In the genomic region with DNA sequence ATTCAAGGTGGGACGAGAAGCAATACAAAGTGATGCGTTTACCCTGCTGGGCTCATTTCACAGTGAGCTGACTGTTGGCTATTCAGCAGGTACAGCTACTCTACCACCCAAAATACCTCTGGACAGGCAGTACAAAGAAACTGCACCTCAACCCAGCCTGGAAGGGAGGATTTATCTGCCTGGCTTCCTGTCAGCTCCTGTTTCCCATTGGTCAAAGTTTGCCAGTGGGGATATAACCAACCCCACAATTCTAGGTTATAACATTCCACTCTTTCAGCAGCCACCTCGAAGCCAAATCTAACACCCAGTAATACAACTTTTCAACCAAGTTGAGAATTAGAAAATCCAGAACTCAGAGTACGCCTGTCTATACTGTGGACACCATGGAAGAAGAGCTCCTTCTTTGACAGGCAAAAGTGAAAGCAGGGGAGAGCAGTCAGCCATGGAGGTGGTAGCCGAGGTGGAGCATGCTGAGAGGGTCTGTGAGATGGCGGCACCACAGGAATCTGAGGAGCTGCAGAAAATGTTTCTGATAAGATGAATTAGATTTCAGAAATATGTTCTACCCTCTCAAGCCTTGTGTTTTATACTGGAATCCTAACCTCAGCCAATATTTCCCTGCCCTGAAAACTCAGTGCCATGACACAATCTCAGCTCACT, we compare ENCODE assay signal across 1 cellular context.
TF ChIP-seq lines count a peak whose summit lies in the region.

No MANE protein-coding gene starts in this region.

TF ChIP-seq in GM12878, 131 proteins besides CTCF, POLR2A, EP300 and RAD21 (continues in another document):
- TF ChIP-seq NR2F1 (conservative IDR thresholded peaks at IDR 0.05) (no peak), MTA2 (IDR thresholded peaks at IDR 0.05; ENCODE audit: low read depth) (no peak), CBX3 (IDR thresholded peaks at IDR 0.05; ENCODE audit: borderline replicate concordance, low read depth) (no peak), ZNF622 (IDR thresholded peaks at IDR 0.05) (no peak), NFYA (IDR thresholded peaks at IDR 0.05; ENCODE audit: borderline replicate concordance, low read depth, low read length) (no peak), TCF7 (IDR thresholded peaks at IDR 0.05; ENCODE audit: borderline replicate concordance) (no peak), MYB (IDR thresholded peaks at IDR 0.05; ENCODE audit: borderline replicate concordance, low read depth, low read length) (no peak), IKZF1 (conservative IDR thresholded peaks at IDR 0.05) (no peak), ZNF217 (IDR thresholded peaks at IDR 0.05) (no peak), TBL1XR1 (IDR thresholded peaks at IDR 0.05; ENCODE audit: low read depth, low read length) (no peak), POU2F2 (IDR thresholded peaks at IDR 0.05; ENCODE audit: borderline replicate concordance, low read depth, low read length) (no peak), TAF1 (IDR thresholded peaks at IDR 0.05; ENCODE audit: borderline replicate concordance, low read depth, low read length) (peak; percentile 7; the same call in 1 of the 2 replicates), STAT1 (conservative IDR thresholded peaks at IDR 0.05) (no peak), STAT3 (IDR thresholded peaks at IDR 0.05; ENCODE audit: low read depth, low read length) (no peak), NBN (IDR thresholded peaks at IDR 0.05) (no peak), RBBP5 (conservative IDR thresholded peaks at IDR 0.05) (no peak), ZNF384 (IDR thresholded peaks at IDR 0.05; ENCODE audit: borderline replicate concordance, low read depth, low read length) (no peak), BRCA1 (IDR thresholded peaks at IDR 0.05; ENCODE audit: low read depth, low read length) (no peak), BMI1 (IDR thresholded peaks at IDR 0.05; ENCODE audit: borderline replicate concordance) (no peak), SREBF2 (IDR thresholded peaks at IDR 0.05; ENCODE audit: low read length) (no peak), HDAC2 (IDR thresholded peaks at IDR 0.05) (no peak), NFIC (IDR thresholded peaks at IDR 0.05; ENCODE audit: low read depth, low read length) (no peak), CREB1 (IDR thresholded peaks at IDR 0.05; ENCODE audit: low read depth) (no peak), SPI1 (IDR thresholded peaks at IDR 0.05; ENCODE audit: borderline replicate concordance, insufficient read depth, low read depth, low read length) (no peak), KAT2A (conservative IDR thresholded peaks at IDR 0.05; ENCODE audit: control insufficient read depth, low read depth, low read length) (no peak), RB1 (IDR thresholded peaks at IDR 0.05; ENCODE audit: borderline replicate concordance) (no peak), ZZZ3 (IDR thresholded peaks at IDR 0.05; ENCODE audit: control insufficient read depth, insufficient read length, low read depth) (no peak), GATAD2B (conservative IDR thresholded peaks at IDR 0.05; ENCODE audit: low read depth) (no peak), WRNIP1 (IDR thresholded peaks at IDR 0.05; ENCODE audit: borderline replicate concordance, low read depth, low read length) (no peak), ZNF24 (IDR thresholded peaks at IDR 0.05) (no peak), ZNF274 (IDR thresholded peaks at IDR 0.05; ENCODE audit: insufficient read depth, insufficient read length) (no peak)
- TF ChIP-seq, protein P1, sequence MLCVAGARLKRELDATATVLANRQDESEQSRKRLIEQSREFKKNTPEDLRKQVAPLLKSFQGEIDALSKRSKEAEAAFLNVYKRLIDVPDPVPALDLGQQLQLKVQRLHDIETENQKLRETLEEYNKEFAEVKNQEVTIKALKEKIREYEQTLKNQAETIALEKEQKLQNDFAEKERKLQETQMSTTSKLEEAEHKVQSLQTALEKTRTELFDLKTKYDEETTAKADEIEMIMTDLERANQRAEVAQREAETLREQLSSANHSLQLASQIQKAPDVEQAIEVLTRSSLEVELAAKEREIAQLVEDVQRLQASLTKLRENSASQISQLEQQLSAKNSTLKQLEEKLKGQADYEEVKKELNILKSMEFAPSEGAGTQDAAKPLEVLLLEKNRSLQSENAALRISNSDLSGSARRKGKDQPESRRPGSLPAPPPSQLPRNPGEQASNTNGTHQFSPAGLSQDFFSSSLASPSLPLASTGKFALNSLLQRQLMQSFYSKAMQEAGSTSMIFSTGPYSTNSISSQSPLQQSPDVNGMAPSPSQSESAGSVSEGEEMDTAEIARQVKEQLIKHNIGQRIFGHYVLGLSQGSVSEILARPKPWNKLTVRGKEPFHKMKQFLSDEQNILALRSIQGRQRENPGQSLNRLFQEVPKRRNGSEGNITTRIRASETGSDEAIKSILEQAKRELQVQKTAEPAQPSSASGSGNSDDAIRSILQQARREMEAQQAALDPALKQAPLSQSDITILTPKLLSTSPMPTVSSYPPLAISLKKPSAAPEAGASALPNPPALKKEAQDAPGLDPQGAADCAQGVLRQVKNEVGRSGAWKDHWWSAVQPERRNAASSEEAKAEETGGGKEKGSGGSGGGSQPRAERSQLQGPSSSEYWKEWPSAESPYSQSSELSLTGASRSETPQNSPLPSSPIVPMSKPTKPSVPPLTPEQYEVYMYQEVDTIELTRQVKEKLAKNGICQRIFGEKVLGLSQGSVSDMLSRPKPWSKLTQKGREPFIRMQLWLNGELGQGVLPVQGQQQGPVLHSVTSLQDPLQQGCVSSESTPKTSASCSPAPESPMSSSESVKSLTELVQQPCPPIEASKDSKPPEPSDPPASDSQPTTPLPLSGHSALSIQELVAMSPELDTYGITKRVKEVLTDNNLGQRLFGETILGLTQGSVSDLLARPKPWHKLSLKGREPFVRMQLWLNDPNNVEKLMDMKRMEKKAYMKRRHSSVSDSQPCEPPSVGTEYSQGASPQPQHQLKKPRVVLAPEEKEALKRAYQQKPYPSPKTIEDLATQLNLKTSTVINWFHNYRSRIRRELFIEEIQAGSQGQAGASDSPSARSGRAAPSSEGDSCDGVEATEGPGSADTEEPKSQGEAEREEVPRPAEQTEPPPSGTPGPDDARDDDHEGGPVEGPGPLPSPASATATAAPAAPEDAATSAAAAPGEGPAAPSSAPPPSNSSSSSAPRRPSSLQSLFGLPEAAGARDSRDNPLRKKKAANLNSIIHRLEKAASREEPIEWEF (IDR thresholded peaks at IDR 0.05; ENCODE audit: insufficient replicate concordance, low read depth, low read length) = no peak
- TF ChIP-seq, protein P2, sequence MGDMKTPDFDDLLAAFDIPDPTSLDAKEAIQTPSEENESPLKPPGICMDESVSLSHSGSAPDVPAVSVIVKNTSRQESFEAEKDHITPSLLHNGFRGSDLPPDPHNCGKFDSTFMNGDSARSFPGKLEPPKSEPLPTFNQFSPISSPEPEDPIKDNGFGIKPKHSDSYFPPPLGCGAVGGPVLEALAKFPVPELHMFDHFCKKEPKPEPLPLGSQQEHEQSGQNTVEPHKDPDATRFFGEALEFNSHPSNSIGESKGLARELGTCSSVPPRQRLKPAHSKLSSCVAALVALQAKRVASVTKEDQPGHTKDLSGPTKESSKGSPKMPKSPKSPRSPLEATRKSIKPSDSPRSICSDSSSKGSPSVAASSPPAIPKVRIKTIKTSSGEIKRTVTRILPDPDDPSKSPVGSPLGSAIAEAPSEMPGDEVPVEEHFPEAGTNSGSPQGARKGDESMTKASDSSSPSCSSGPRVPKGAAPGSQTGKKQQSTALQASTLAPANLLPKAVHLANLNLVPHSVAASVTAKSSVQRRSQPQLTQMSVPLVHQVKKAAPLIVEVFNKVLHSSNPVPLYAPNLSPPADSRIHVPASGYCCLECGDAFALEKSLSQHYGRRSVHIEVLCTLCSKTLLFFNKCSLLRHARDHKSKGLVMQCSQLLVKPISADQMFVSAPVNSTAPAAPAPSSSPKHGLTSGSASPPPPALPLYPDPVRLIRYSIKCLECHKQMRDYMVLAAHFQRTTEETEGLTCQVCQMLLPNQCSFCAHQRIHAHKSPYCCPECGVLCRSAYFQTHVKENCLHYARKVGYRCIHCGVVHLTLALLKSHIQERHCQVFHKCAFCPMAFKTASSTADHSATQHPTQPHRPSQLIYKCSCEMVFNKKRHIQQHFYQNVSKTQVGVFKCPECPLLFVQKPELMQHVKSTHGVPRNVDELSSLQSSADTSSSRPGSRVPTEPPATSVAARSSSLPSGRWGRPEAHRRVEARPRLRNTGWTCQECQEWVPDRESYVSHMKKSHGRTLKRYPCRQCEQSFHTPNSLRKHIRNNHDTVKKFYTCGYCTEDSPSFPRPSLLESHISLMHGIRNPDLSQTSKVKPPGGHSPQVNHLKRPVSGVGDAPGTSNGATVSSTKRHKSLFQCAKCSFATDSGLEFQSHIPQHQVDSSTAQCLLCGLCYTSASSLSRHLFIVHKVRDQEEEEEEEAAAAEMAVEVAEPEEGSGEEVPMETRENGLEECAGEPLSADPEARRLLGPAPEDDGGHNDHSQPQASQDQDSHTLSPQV (IDR thresholded peaks at IDR 0.05) = no peak
- TF ChIP-seq, protein P3, sequence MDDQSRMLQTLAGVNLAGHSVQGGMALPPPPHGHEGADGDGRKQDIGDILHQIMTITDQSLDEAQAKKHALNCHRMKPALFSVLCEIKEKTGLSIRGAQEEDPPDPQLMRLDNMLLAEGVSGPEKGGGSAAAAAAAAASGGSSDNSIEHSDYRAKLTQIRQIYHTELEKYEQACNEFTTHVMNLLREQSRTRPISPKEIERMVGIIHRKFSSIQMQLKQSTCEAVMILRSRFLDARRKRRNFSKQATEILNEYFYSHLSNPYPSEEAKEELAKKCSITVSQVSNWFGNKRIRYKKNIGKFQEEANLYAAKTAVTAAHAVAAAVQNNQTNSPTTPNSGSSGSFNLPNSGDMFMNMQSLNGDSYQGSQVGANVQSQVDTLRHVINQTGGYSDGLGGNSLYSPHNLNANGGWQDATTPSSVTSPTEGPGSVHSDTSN (IDR thresholded peaks at IDR 0.05; ENCODE audit: insufficient replicate concordance, low read depth, low read length) = no peak
- TF ChIP-seq, protein P4, sequence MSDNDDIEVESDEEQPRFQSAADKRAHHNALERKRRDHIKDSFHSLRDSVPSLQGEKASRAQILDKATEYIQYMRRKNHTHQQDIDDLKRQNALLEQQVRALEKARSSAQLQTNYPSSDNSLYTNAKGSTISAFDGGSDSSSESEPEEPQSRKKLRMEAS (IDR thresholded peaks at IDR 0.05; ENCODE audit: low read depth, low read length) = no peak
- TF ChIP-seq, protein P5, sequence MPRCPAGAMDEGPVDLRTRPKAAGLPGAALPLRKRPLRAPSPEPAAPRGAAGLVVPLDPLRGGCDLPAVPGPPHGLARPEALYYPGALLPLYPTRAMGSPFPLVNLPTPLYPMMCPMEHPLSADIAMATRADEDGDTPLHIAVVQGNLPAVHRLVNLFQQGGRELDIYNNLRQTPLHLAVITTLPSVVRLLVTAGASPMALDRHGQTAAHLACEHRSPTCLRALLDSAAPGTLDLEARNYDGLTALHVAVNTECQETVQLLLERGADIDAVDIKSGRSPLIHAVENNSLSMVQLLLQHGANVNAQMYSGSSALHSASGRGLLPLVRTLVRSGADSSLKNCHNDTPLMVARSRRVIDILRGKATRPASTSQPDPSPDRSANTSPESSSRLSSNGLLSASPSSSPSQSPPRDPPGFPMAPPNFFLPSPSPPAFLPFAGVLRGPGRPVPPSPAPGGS (IDR thresholded peaks at IDR 0.05; ENCODE audit: borderline replicate concordance, insufficient read depth, low read depth, low read length, poor library complexity, severe bottlenecking) = no peak
- TF ChIP-seq, protein P6, sequence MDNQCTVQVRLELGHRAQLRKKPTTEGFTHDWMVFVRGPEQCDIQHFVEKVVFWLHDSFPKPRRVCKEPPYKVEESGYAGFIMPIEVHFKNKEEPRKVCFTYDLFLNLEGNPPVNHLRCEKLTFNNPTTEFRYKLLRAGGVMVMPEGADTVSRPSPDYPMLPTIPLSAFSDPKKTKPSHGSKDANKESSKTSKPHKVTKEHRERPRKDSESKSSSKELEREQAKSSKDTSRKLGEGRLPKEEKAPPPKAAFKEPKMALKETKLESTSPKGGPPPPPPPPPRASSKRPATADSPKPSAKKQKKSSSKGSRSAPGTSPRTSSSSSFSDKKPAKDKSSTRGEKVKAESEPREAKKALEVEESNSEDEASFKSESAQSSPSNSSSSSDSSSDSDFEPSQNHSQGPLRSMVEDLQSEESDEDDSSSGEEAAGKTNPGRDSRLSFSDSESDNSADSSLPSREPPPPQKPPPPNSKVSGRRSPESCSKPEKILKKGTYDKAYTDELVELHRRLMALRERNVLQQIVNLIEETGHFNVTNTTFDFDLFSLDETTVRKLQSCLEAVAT (IDR thresholded peaks at IDR 0.05) = no peak
- TF ChIP-seq, protein P7, sequence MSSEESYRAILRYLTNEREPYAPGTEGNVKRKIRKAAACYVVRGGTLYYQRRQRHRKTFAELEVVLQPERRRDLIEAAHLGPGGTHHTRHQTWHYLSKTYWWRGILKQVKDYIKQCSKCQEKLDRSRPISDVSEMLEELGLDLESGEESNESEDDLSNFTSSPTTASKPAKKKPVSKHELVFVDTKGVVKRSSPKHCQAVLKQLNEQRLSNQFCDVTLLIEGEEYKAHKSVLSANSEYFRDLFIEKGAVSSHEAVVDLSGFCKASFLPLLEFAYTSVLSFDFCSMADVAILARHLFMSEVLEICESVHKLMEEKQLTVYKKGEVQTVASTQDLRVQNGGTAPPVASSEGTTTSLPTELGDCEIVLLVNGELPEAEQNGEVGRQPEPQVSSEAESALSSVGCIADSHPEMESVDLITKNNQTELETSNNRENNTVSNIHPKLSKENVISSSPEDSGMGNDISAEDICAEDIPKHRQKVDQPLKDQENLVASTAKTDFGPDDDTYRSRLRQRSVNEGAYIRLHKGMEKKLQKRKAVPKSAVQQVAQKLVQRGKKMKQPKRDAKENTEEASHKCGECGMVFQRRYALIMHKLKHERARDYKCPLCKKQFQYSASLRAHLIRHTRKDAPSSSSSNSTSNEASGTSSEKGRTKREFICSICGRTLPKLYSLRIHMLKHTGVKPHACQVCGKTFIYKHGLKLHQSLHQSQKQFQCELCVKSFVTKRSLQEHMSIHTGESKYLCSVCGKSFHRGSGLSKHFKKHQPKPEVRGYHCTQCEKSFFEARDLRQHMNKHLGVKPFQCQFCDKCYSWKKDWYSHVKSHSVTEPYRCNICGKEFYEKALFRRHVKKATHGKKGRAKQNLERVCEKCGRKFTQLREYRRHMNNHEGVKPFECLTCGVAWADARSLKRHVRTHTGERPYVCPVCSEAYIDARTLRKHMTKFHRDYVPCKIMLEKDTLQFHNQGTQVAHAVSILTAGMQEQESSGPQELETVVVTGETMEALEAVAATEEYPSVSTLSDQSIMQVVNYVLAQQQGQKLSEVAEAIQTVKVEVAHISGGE (CRISPR knock-in tag; IDR thresholded peaks at IDR 0.05) = no peak
